In genomic region chr20:61044499-61044898, GRCh38 we compare ENCODE assay signal across 21 cellular contexts.
DNase-seq lines count a peak whose midpoint lies in the region; ATAC-seq, FAIRE-seq and TF ChIP-seq lines count a peak whose summit lies in the region.
"Had no signal": no experiment of that assay in that cellular context is flagged by ENCODE, and none has a peak within 500 bp of the region (broad histone marks: within the 10 kb centered on the region; RNA-seq: fewer than 3 reads in every experiment).

No MANE protein-coding gene starts in this region.

- H3K4me2 ChIP-seq in HepG2 (ENCODE audit: low read depth, low read length) = no peak overlapping the region

- H3K36me3 ChIP-seq in HepG2 (replicated peaks in 1 of 2; ENCODE audit: control insufficient read depth in 1 of 2, insufficient read depth in 2 of 2, low read length in 2 of 2) = no peaks in the 10 kb centered on the region
- no peaks in the 10 kb centered on the region for H3K36me3 ChIP-seq in right lobe of liver
- H3K36me3 ChIP-seq in NT2/D1 (ENCODE audit: insufficient read depth, insufficient read length, low read length) = no peaks in the 10 kb centered on the region

- H3K9me3 Mint-ChIP-seq in type B pancreatic cell = no peaks in the 10 kb centered on the region
- peaks cover 5% of the 10 kb centered on the region for H3K9me3 Mint-ChIP-seq in T-helper 2 cell treated with Interferon-gamma antibody and Interleukin-4, amounts not matched to agents 5 μg/mL and 100 μg/mL, for 36 hours

- ATAC-seq in HepG2 (no peak), right lobe of liver (no peak), SK-N-SH treated with all-trans-retinoic acid at 6 μM for 48 hours (no peak)
- ATAC-seq: CD8-positive, alpha-beta T cell; mucosa of descending colon had no signal

- no peaks in the 10 kb centered on the region for H3K79me2 ChIP-seq in HepG2 (ENCODE audit: insufficient read depth, low read length)

- intact Hi-C loops in HepG2 (cut with micrococcal nuclease; ENCODE audit: unreplicated experiment) = no loop called here
- intact Hi-C loops in right lobe of liver (cut with DNase I) = no loop called here

- H3K9me3 ChIP-seq in HepG2 (ENCODE audit: low read length) (peaks cover 45% of the 10 kb centered on the region), right lobe of liver (no peaks in the 10 kb centered on the region), NT2/D1 (ENCODE audit: insufficient read depth, low read length) (no peaks in the 10 kb centered on the region)

- H3K4me3 Mint-ChIP-seq in type B pancreatic cell = no peak overlapping the region
- no peak overlapping the region for H3K4me3 Mint-ChIP-seq in T-helper 2 cell treated with Interferon-gamma antibody and Interleukin-4, amounts not matched to agents 5 μg/mL and 100 μg/mL, for 36 hours
- H3K4me3 Mint-ChIP-seq: CD8-positive, alpha-beta T cell had no signal

- 18% methylated on average over 4 of the region's 4 CpGs for WGBS in HepG2 (ENCODE audit: low lambda C conversion rate)
- WGBS in right lobe of liver (ENCODE audit: insufficient coverage, low coverage, low lambda C conversion rate, missing lambda C conversion rate) = 33% methylated on average over 3 of the region's 4 CpGs

- POLR2A ChIA-PET in HepG2 (lab: Yijun Ruan, JAX) = no interaction called here

- no peak overlapping the region for H3K27ac ChIP-seq in HepG2 (ENCODE audit: extremely low read length, insufficient read depth, low read length)
- H3K27ac ChIP-seq in right lobe of liver = no peak overlapping the region

- TF ChIP-seq RAD21 in HepG2 (CRISPR knock-in tag; IDR thresholded peaks at IDR 0.05) = no peak

- H4K20me1 ChIP-seq in HepG2 (ENCODE audit: insufficient read depth, low read length) = no peaks in the 10 kb centered on the region

- TF ChIP-seq EP300 in HepG2 (IDR thresholded peaks at IDR 0.05; ENCODE audit: low read depth in 2 of 2, low read length in 2 of 2) (no peak), HepG2 (CRISPR knock-in tag; IDR thresholded peaks at IDR 0.05; ENCODE audit: borderline replicate concordance) (no peak)

- H3K4me1 ChIP-seq in HepG2 (ENCODE audit: insufficient read depth, low read length) (no peaks in the 10 kb centered on the region), right lobe of liver (no peaks in the 10 kb centered on the region), NT2/D1 (ENCODE audit: insufficient read depth, insufficient read length) (no peaks in the 10 kb centered on the region)

- no peak for TF ChIP-seq POLR2A in HepG2 (IDR thresholded peaks at IDR 0.05; ENCODE audit: insufficient read depth in 1 of 2, low read depth in 2 of 2, low read length in 2 of 2)
- no peak for TF ChIP-seq POLR2A in right lobe of liver (IDR thresholded peaks at IDR 0.05)

- no peaks in the 10 kb centered on the region for H3K36me3 Mint-ChIP-seq in type B pancreatic cell
- no peaks in the 10 kb centered on the region for H3K36me3 Mint-ChIP-seq in T-helper 2 cell treated with Interferon-gamma antibody and Interleukin-4, amounts not matched to agents 5 μg/mL and 100 μg/mL, for 36 hours (ENCODE audit: low read depth)
- H3K36me3 Mint-ChIP-seq: CD8-positive, alpha-beta T cell had no signal

- no peak overlapping the region for H3K9ac ChIP-seq in HepG2 (ENCODE audit: insufficient read depth, low read depth, low read length)
- no peak overlapping the region for H3K9ac ChIP-seq in NT2/D1 (ENCODE audit: insufficient read length, low read depth)

- BruUV-seq in HepG2 (replicated peaks; lab: Mats Ljungman, UMichigan) = no TSS peak

- H3K27ac Mint-ChIP-seq in type B pancreatic cell = no peak overlapping the region
- H3K27ac Mint-ChIP-seq in T-helper 2 cell treated with Interferon-gamma antibody and Interleukin-4, amounts not matched to agents 5 μg/mL and 100 μg/mL, for 36 hours = no peak overlapping the region
- H3K27ac Mint-ChIP-seq: CD8-positive, alpha-beta T cell had no signal

- H3K4me1 Mint-ChIP-seq in type B pancreatic cell (ENCODE audit: unreplicated experiment) = no peaks in the 10 kb centered on the region
- H3K4me1 Mint-ChIP-seq in T-helper 2 cell treated with Interferon-gamma antibody and Interleukin-4, amounts not matched to agents 5 μg/mL and 100 μg/mL, for 36 hours (ENCODE audit: low read depth) = no peaks in the 10 kb centered on the region

- TF ChIP-seq CTCF in HepG2 (CRISPR knock-in tag; IDR thresholded peaks at IDR 0.05) = peak; percentile 15; the same call in 1 of the 2 replicates
- no peak for TF ChIP-seq CTCF in right lobe of liver (IDR thresholded peaks at IDR 0.05)
- TF ChIP-seq CTCF in foreskin fibroblast (IDR thresholded peaks at IDR 0.05; ENCODE audit: low read depth, low read length) = peak; percentile 3
- peak; percentile 44 for TF ChIP-seq CTCF in type B pancreatic cell (conservative IDR thresholded peaks at IDR 0.05)

- in situ Hi-C loops in HepG2 (cut with HindIII; ENCODE audit: extremely low pct_ligation_motif_present, low pct_unique_long_range_greater_than_20kb) = no loop called here

- DNase-seq in HepG2 (ENCODE audit: low spot score) (no peak), right lobe of liver (no peak), NT2/D1 (ENCODE audit: low read depth, low spot score) (peak; percentile 15), foreskin fibroblast (no peak), type B pancreatic cell (ENCODE audit: extremely low spot score, unreplicated experiment) (no peak)
- no peak for DNase-seq in T-helper 2 cell treated with Interferon-gamma antibody and Interleukin-4, amounts not matched to agents 5 μg/mL and 100 μg/mL, for 36 hours (ENCODE audit: low spot score)
- no peak for DNase-seq in stimulated activated CD4-positive, alpha-beta T cell treated with anti-CD3 and anti-CD28 coated beads, Interleukin-12 subunit alpha, Interleukin-12 subunit beta, amount 100 ng/mL, for 4 hours
- DNase-seq: activated CD8-positive, alpha-beta memory T cell treated with anti-CD3 and anti-CD28 coated beads, Interleukin-2, amount 50 U/mL, for 4 hours; activated effector memory CD4-positive, alpha-beta T cell treated with anti-CD3 and anti-CD28 coated beads, Interleukin-2, amount 50 U/mL, for 16 hours; CD8-positive, alpha-beta T cell; central memory CD4-positive, alpha-beta T cell; effector memory CD4-positive, alpha-beta T cell; hypothalamus; mucosa of descending colon; NCI-H1436; NCI-H2171; NK-92 treated with Interleukin-12 subunit alpha and Interleukin-12 subunit beta, amount 100 ng/mL, for 24 hours; SHP77 treated with DMSO at 0.1 percent for 48 hours; stimulated activated CD4-positive, alpha-beta T cell treated with anti-CD3 and anti-CD28 coated beads, Interleukin-2, amount 100 ng/mL, for 48 hours; substantia nigra had no signal

- H3K27me3 ChIP-seq in HepG2 (ENCODE audit: control insufficient read depth in 1 of 2, insufficient read depth in 2 of 2, low read length in 2 of 2) (no peaks in the 10 kb centered on the region), right lobe of liver (no peaks in the 10 kb centered on the region), NT2/D1 (ENCODE audit: insufficient read depth, insufficient read length) (peaks cover 99% of the 10 kb centered on the region)

- FAIRE-seq in HepG2 (lab: Jason Lieb, UNC) = no peak

- H3K27me3 Mint-ChIP-seq in type B pancreatic cell = peaks cover 19% of the 10 kb centered on the region
- H3K27me3 Mint-ChIP-seq in T-helper 2 cell treated with Interferon-gamma antibody and Interleukin-4, amounts not matched to agents 5 μg/mL and 100 μg/mL, for 36 hours (ENCODE audit: low read depth) = no peaks in the 10 kb centered on the region

- H2AFZ ChIP-seq in HepG2 (ENCODE audit: low read length) = no peak overlapping the region

- CTCF ChIA-PET in HepG2 (lab: Yijun Ruan, JAX; ENCODE audit: low intra/inter-chr PET ratio, low total read pairs) = no interaction called here

- H3K4me3 ChIP-seq in HepG2 (replicated peaks in 1 of 3; ENCODE audit: insufficient read depth in 1 of 3, low read depth in 2 of 3, low read length in 3 of 3) (no peak overlapping the region), right lobe of liver (no peak overlapping the region), NT2/D1 (ENCODE audit: insufficient read length, low read depth) (no peak overlapping the region), foreskin fibroblast (ENCODE audit: low read depth in 1 of 2, low read length in 2 of 2) (no peak overlapping the region)
- H3K4me3 ChIP-seq: mucosa of descending colon had no signal

TF ChIP-seq in HepG2, 621 proteins besides CTCF, POLR2A, EP300 and RAD21 (continues in another document):
- no peak for TF ChIP-seq ZSCAN12 (CRISPR knock-in tag; IDR thresholded peaks at IDR 0.05)
- TF ChIP-seq TIGD3 (CRISPR knock-in tag; IDR thresholded peaks at IDR 0.05; ENCODE audit: borderline replicate concordance) = no peak

TF ChIP-seq in SK-N-SH treated with all-trans-retinoic acid at 6 μM for 48 hours, 23 proteins besides CTCF, POLR2A, EP300 and RAD21:
- TF ChIP-seq ZFP3 (CRISPR knock-in tag; IDR thresholded peaks at IDR 0.05) = no peak
- no peak for TF ChIP-seq ZNF70 (CRISPR knock-in tag; IDR thresholded peaks at IDR 0.05)

Comparison
In these comparisons a context has a peak if more than half of its experiments do, and no peak if none do; other contexts are left out.
1. CTCF ChIP-seq: peak in HepG2 (single experiment), foreskin fibroblast (single experiment) and type B pancreatic cell (single experiment); none in right lobe of liver (0 of 4).